Comparison of ENCODE assay signal across 19 cellular contexts in genomic region chr13:112168771-112169170, GRCh38.
DNase-seq lines count a peak whose midpoint lies in the region; ATAC-seq and TF ChIP-seq lines count a peak whose summit lies in the region.
"Had no signal": no experiment of that assay in that cellular context is flagged by ENCODE, and none has a peak within 500 bp of the region (broad histone marks: within the 10 kb centered on the region; RNA-seq: fewer than 3 reads in every experiment).

No MANE protein-coding gene starts in this region.

- no peak overlapping the region for H3K27ac ChIP-seq in A673 (ENCODE audit: low read depth, low read length, poor library complexity, severe bottlenecking)
- H3K27ac ChIP-seq: 22Rv1, SJCRH30 had no signal

- CTCF ChIA-PET in activated CD4-positive, alpha-beta memory T cell treated with anti-CD3 and anti-CD28 coated beads for 36 hours (lab: Charles Lee): no interaction called here
- CTCF ChIA-PET in activated CD4-positive, alpha-beta memory T cell treated with anti-CD3 and anti-CD28 coated beads, Interleukin-2, amount 10 ng/mL, durations not matched to agents 7 days and 5 days (lab: Charles Lee): interaction anchor here (0.7 kb wide), 1 partner anchor 289 kb away, joined by 3 read pairs; no protein-coding TSS in a partner anchor
- CTCF ChIA-PET in A673 (lab: Charles Lee): no interaction called here

- H3K4me3 ChIP-seq in A673 (ENCODE audit: low read depth, low read length, poor library complexity, severe bottlenecking): no peak overlapping the region
- H3K4me3 ChIP-seq: SJCRH30 had no signal

- DNase-seq in NCI-H1417 (lab: John Stamatoyannopoulos, UW) (peak in 2 of 3 experiments; percentile 19 to 66), NCI-H1417 treated with DMSO at 0.1 percent for 48 hours (lab: John Stamatoyannopoulos, UW) (no peak), islet precursor cell (peak; percentile 14), A673 (ENCODE audit: low spot score) (no peak), NOMO-1 treated with DMSO at 0.1 percent for 48 hours (lab: John Stamatoyannopoulos, UW; ENCODE audit: unreplicated experiment) (no peak), omental fat pad (ENCODE audit: low spot score) (no peak)
- peak; percentile 28 for DNase-seq in activated CD4-positive, alpha-beta memory T cell treated with anti-CD3 and anti-CD28 coated beads for 36 hours
- no peak for DNase-seq in activated CD4-positive, alpha-beta memory T cell treated with anti-CD3 and anti-CD28 coated beads, Interleukin-2, amount 10 ng/mL, durations not matched to agents 7 days and 5 days
- DNase-seq: Calu3; CD4-positive, alpha-beta memory T cell; KG1; NCI-H1092; NCI-H187; NCI-H524 treated with DMSO at 0.1 percent for 48 hours; NK-92 treated with Interleukin-12 subunit alpha and Interleukin-12 subunit beta, amount 100 ng/mL, for 24 hours; PC-3; SJCRH30 had no signal

- TF ChIP-seq CTCF in A673 (conservative IDR thresholded peaks at IDR 0.05; ENCODE audit: low read depth, low read length) (no peak), omental fat pad (IDR thresholded peaks at IDR 0.05) (no peak)

- no peak overlapping the region for H3K4me3 Mint-ChIP-seq in activated CD4-positive, alpha-beta memory T cell treated with anti-CD3 and anti-CD28 coated beads for 36 hours
- H3K4me3 Mint-ChIP-seq in activated CD4-positive, alpha-beta memory T cell treated with anti-CD3 and anti-CD28 coated beads, Interleukin-2, amount 10 ng/mL, durations not matched to agents 7 days and 5 days: no peak overlapping the region
- H3K4me3 Mint-ChIP-seq: CD4-positive, alpha-beta memory T cell had no signal

- no peaks in the 10 kb centered on the region for H3K4me1 Mint-ChIP-seq in activated CD4-positive, alpha-beta memory T cell treated with anti-CD3 and anti-CD28 coated beads for 36 hours (ENCODE audit: low read depth)
- peaks cover 4% of the 10 kb centered on the region for H3K4me1 Mint-ChIP-seq in activated CD4-positive, alpha-beta memory T cell treated with anti-CD3 and anti-CD28 coated beads, Interleukin-2, amount 10 ng/mL, durations not matched to agents 7 days and 5 days

- H3K27me3 ChIP-seq in A673 (replicated peaks; ENCODE audit: insufficient read depth, low read depth, low read length, poor library complexity): peaks cover 14% of the 10 kb centered on the region
- H3K27me3 ChIP-seq: SJCRH30 had no signal

- no TSS peak for BruUV-seq in A673 (replicated peaks; lab: Mats Ljungman, UMichigan)

- H3K36me3 ChIP-seq in A673 (ENCODE audit: insufficient read depth, low read length, poor library complexity, severe bottlenecking): no peaks in the 10 kb centered on the region
- H3K36me3 ChIP-seq: SJCRH30 had no signal

- H3K27me3 Mint-ChIP-seq in activated CD4-positive, alpha-beta memory T cell treated with anti-CD3 and anti-CD28 coated beads for 36 hours: peaks cover 8% of the 10 kb centered on the region
- H3K27me3 Mint-ChIP-seq in activated CD4-positive, alpha-beta memory T cell treated with anti-CD3 and anti-CD28 coated beads, Interleukin-2, amount 10 ng/mL, durations not matched to agents 7 days and 5 days: no peaks in the 10 kb centered on the region

- intact Hi-C loops in activated CD4-positive, alpha-beta memory T cell treated with anti-CD3 and anti-CD28 coated beads for 36 hours (cut with micrococcal nuclease): no loop called here
- intact Hi-C loops in A673 (cut with micrococcal nuclease; ENCODE audit: unreplicated experiment): no loop called here

- no peak for ATAC-seq in omental fat pad (ENCODE audit: low FRiP score)
- ATAC-seq: HepG2, PC-3 had no signal

- no peaks in the 10 kb centered on the region for H3K9me3 ChIP-seq in A673 (ENCODE audit: low read depth, low read length, poor library complexity, severe bottlenecking)

- no peaks in the 10 kb centered on the region for H3K4me1 ChIP-seq in A673 (ENCODE audit: insufficient read depth, low read length, poor library complexity, severe bottlenecking)
- H3K4me1 ChIP-seq: SJCRH30 had no signal

- POLR2A ChIA-PET in activated CD4-positive, alpha-beta memory T cell treated with anti-CD3 and anti-CD28 coated beads for 36 hours (lab: Charles Lee): no interaction called here
- POLR2A ChIA-PET in activated CD4-positive, alpha-beta memory T cell treated with anti-CD3 and anti-CD28 coated beads, Interleukin-2, amount 10 ng/mL, durations not matched to agents 7 days and 5 days (lab: Charles Lee): no interaction called here
- POLR2A ChIA-PET in A673 (lab: Charles Lee; ENCODE audit: low non-redundant PET): no interaction called here

- H3K9me3 Mint-ChIP-seq in activated CD4-positive, alpha-beta memory T cell treated with anti-CD3 and anti-CD28 coated beads for 36 hours: peaks cover 2% of the 10 kb centered on the region
- peaks cover 7% of the 10 kb centered on the region for H3K9me3 Mint-ChIP-seq in activated CD4-positive, alpha-beta memory T cell treated with anti-CD3 and anti-CD28 coated beads, Interleukin-2, amount 10 ng/mL, durations not matched to agents 7 days and 5 days

- no peaks in the 10 kb centered on the region for H3K36me3 Mint-ChIP-seq in activated CD4-positive, alpha-beta memory T cell treated with anti-CD3 and anti-CD28 coated beads for 36 hours
- H3K36me3 Mint-ChIP-seq in activated CD4-positive, alpha-beta memory T cell treated with anti-CD3 and anti-CD28 coated beads, Interleukin-2, amount 10 ng/mL, durations not matched to agents 7 days and 5 days (ENCODE audit: low read depth): no peaks in the 10 kb centered on the region
- H3K36me3 Mint-ChIP-seq: CD4-positive, alpha-beta memory T cell had no signal

- H3K27ac Mint-ChIP-seq in activated CD4-positive, alpha-beta memory T cell treated with anti-CD3 and anti-CD28 coated beads for 36 hours: no peak overlapping the region
- no peak overlapping the region for H3K27ac Mint-ChIP-seq in activated CD4-positive, alpha-beta memory T cell treated with anti-CD3 and anti-CD28 coated beads, Interleukin-2, amount 10 ng/mL, durations not matched to agents 7 days and 5 days
- H3K27ac Mint-ChIP-seq: CD4-positive, alpha-beta memory T cell had no signal

Comparison
In these comparisons a context has a peak if more than half of its experiments do, and no peak if none do; other contexts are left out.
1. DNase-seq: peak in NCI-H1417 (2 of 3), activated CD4-positive, alpha-beta memory T cell treated with anti-CD3 and anti-CD28 coated beads for 36 hours (single experiment) and islet precursor cell (single experiment); none in NCI-H1417 treated with DMSO at 0.1 percent for 48 hours (single experiment), activated CD4-positive, alpha-beta memory T cell treated with anti-CD3 and anti-CD28 coated beads, Interleukin-2, amount 10 ng/mL, durations not matched to agents 7 days and 5 days (single experiment), A673 (single experiment), NOMO-1 treated with DMSO at 0.1 percent for 48 hours (single experiment) and omental fat pad (single experiment).